ENCODE assay signal across 16 cellular contexts in the genomic region with DNA sequence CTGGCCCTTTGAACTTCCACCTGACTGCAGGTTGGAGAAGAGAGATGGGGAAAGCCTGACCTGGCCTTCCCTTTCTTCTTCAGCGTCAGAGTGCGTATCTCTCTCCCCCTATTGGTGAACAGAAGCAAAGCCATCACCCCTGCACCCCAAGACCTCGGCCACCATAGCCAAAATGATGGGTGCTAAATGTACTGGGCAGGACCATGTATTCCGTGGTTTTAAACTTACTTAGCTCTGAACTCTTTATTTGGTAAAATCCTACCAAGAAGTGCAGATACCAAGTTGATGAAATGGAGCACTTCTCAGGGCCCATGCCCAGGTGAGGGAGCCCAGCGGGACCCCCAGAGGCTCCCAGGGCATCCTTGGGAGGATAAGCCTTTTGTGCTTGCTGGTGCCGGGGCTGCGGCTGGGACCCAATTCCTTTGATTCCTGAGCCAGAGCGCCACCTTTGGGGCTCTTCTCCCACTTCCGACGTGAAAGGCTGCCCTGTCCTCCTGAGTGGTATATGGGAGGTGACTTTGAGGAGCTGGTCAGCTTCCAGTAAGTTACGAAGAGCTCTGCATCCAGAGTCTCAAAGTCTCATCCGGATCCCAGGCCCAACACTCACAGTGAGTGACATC. TPM values are rescaled to one million over a fixed set of nuclear protein-coding genes. Genes with fewer than 3 reads are reported as not detected.
DNase-seq lines count a peak whose midpoint lies in the region; ATAC-seq and TF ChIP-seq lines count a peak whose summit lies in the region.
"Had no signal": no experiment of that assay in that cellular context is flagged by ENCODE, and none has a peak within 500 bp of the region (broad histone marks: within the 10 kb centered on the region; RNA-seq: fewer than 3 reads in every experiment).

No MANE protein-coding gene starts in this region.

- no peaks in the 10 kb centered on the region for H3K9me3 ChIP-seq in esophagus muscularis mucosa
- H3K9me3 ChIP-seq: pancreas had no signal

- H3K27ac ChIP-seq in esophagus muscularis mucosa (replicated peaks in 1 of 4): peak overlapping the region in 3 of 4 donors; percentile 3 to 52 (median 25)
- H3K27ac ChIP-seq: hepatocyte, pancreas had no signal

- H3K4me1 ChIP-seq in esophagus muscularis mucosa: peaks cover 66 to 91% (median 85%) of the 10 kb centered on the region in 4 donors

- H3K27me3 Mint-ChIP-seq in T-cell: no peaks in the 10 kb centered on the region
- H3K27me3 Mint-ChIP-seq in type B pancreatic cell: no peaks in the 10 kb centered on the region
- H3K27me3 Mint-ChIP-seq in glutamatergic neuron (ENCODE audit: unreplicated experiment): peaks cover 4% of the 10 kb centered on the region

- H3K4me1 Mint-ChIP-seq in T-cell (peaks cover 84 to 92% (median 90%) of the 10 kb centered on the region in 3 donors), type B pancreatic cell (ENCODE audit: unreplicated experiment) (peaks cover 28% of the 10 kb centered on the region), glutamatergic neuron (ENCODE audit: low read depth, unreplicated experiment) (peaks cover 30% of the 10 kb centered on the region)

- TF ChIP-seq POLR2A in esophagus muscularis mucosa (IDR thresholded peaks at IDR 0.05; ENCODE audit: low read depth) (no peak), lower leg skin (IDR thresholded peaks at IDR 0.05) (no peak)

- no peaks in the 10 kb centered on the region for H3K27me3 ChIP-seq in esophagus muscularis mucosa
- H3K27me3 ChIP-seq: hepatocyte, pancreas had no signal

- TF ChIP-seq EP300 in esophagus muscularis mucosa (IDR thresholded peaks at IDR 0.05): no peak

- CTCF ChIA-PET in T-cell (lab: Charles Lee): interaction anchor here in 1 of 2 donors (0.5 to 0.9 kb wide), 3 partner anchors 25 to 407 kb away, joined by 3 read pairs; no protein-coding TSS in a partner anchor

- H3K36me3 Mint-ChIP-seq in activated naive CD4-positive, alpha-beta T cell treated with anti-CD3 and anti-CD28 coated beads, Interleukin-2, amount 50 U/mL, for 72 hours: peaks cover 45 to 71% of the 10 kb centered on the region in 2 donors
- H3K36me3 Mint-ChIP-seq in T-cell (peaks cover 79% of the 10 kb centered on the region), type B pancreatic cell (peaks cover 76% of the 10 kb centered on the region), glutamatergic neuron (ENCODE audit: unreplicated experiment) (no peaks in the 10 kb centered on the region)

- DNase-seq in activated naive CD4-positive, alpha-beta T cell treated with anti-CD3 and anti-CD28 coated beads, Interleukin-2, amount 50 U/mL, for 72 hours (ENCODE audit: low spot score in 2 of 2): no peak
- DNase-seq in activated naive CD4-positive, alpha-beta T cell treated with anti-CD3 and anti-CD28 coated beads, Interleukin-2, amount 50 U/mL, for 16 hours: no peak
- DNase-seq in T-cell (no peak), esophagus muscularis mucosa (ENCODE audit: extremely low spot score) (peak; percentile 75), type B pancreatic cell (ENCODE audit: extremely low spot score, unreplicated experiment) (no peak), glutamatergic neuron (no peak), lower leg skin (ENCODE audit: low spot score in 2 of 2) (no peak)
- DNase-seq: activated CD4-positive, CD25-positive, alpha-beta regulatory T cell; EL; NCI-H187 treated with DMSO at 0.1 percent for 48 hours; NCI-H748 treated with DMSO at 0.1 percent for 48 hours; pancreas had no signal

- 70% methylated on average over 11 of the region's 12 CpGs for WGBS in esophagus muscularis mucosa
- WGBS in lower leg skin, 2 donors: 74 to 86% methylated on average over 12 of the region's 12 CpGs

- peak in 1 of 2 donors; percentile 5 for ATAC-seq in activated naive CD4-positive, alpha-beta T cell treated with anti-CD3 and anti-CD28 coated beads, Interleukin-2, amount 50 U/mL, for 72 hours
- ATAC-seq in T-cell (replicated peaks in 1 of 4) (peak in 2 of 4 experiments; percentile 22 to 27), HG02852 (IDR thresholded peaks at IDR 0.05; ENCODE audit: unreplicated experiment) (no peak)
- ATAC-seq: pancreas had no signal

- H3K9me3 Mint-ChIP-seq in activated naive CD4-positive, alpha-beta T cell treated with anti-CD3 and anti-CD28 coated beads, Interleukin-2, amount 50 U/mL, for 72 hours: no peaks in the 10 kb centered on the region
- H3K9me3 Mint-ChIP-seq in T-cell (no peaks in the 10 kb centered on the region), type B pancreatic cell (no peaks in the 10 kb centered on the region), glutamatergic neuron (ENCODE audit: unreplicated experiment) (peaks cover 9% of the 10 kb centered on the region)
- H3K9me3 Mint-ChIP-seq: activated T-helper 2 cell treated with anti-CD3 and anti-CD28 coated beads, Interferon-gamma antibody, Interleukin-2, Interleukin-4, amounts not matched to agents 10 μg/mL and 5 μg/mL and 100 μg/mL, durations not matched to agents 14 hours and 24 hours and 36 hours had no signal

- H3K4me3 Mint-ChIP-seq in T-cell (no peak overlapping the region), type B pancreatic cell (no peak overlapping the region), glutamatergic neuron (ENCODE audit: unreplicated experiment) (no peak overlapping the region)

- no peak overlapping the region for H3K4me3 ChIP-seq in esophagus muscularis mucosa
- no peak overlapping the region for H3K4me3 ChIP-seq in lower leg skin (ENCODE audit: low read depth, poor library complexity, severe bottlenecking)
- H3K4me3 ChIP-seq: hepatocyte, lung, pancreas had no signal

- intact Hi-C loops in esophagus muscularis mucosa (cut with DNase I): no loop called here
- intact Hi-C loops in lower leg skin (cut with DNase I; ENCODE audit: low total_unique reads): no loop called here

- POLR2A ChIA-PET in T-cell (lab: Charles Lee): interaction anchor here in 1 of 2 donors (0.6 kb wide), 1 partner anchor 313 kb away, joined by 4 read pairs; no protein-coding TSS in a partner anchor

- TF ChIP-seq CTCF in esophagus muscularis mucosa (IDR thresholded peaks at IDR 0.05) (no peak), type B pancreatic cell (conservative IDR thresholded peaks at IDR 0.05) (peak; percentile 23), glutamatergic neuron (IDR thresholded peaks at IDR 0.05; ENCODE audit: partially characterized antibody, unreplicated experiment) (no peak), lower leg skin (IDR thresholded peaks at IDR 0.05) (no peak)

- peaks cover 6 to 94% (median 76%) of the 10 kb centered on the region in 4 donors for H3K36me3 ChIP-seq in esophagus muscularis mucosa

- peak overlapping the region; percentile 29 for H3K27ac Mint-ChIP-seq in activated naive CD4-positive, alpha-beta T cell treated with anti-CD3 and anti-CD28 coated beads, Interleukin-2, amount 50 U/mL, for 72 hours
- H3K27ac Mint-ChIP-seq in T-cell: peak overlapping the region; percentile 60 to 80
- H3K27ac Mint-ChIP-seq in type B pancreatic cell: no peak overlapping the region
- no peak overlapping the region for H3K27ac Mint-ChIP-seq in glutamatergic neuron (ENCODE audit: unreplicated experiment)

RNA-seq across cellular contexts. Expression of a gene that starts 9.4 kb away (rescaled TPM):
- 100 to 1,000 TPM; 266 to 571 TPM for total RNA-seq in activated naive CD4-positive, alpha-beta T cell treated with anti-CD3 and anti-CD28 coated beads, Interleukin-2, amount 50 U/mL, for 72 hours
- total RNA-seq in T-cell: 100 to 1,000 TPM; 148 to 218 (median 172) TPM
- 100 to 1,000 TPM; 101 to 122 (median 111) TPM for total RNA-seq in esophagus muscularis mucosa
- total RNA-seq in type B pancreatic cell (ENCODE audit: low replicate concordance): 261 and 278 TPM in 2 replicates
- 98.0 TPM for total RNA-seq in glutamatergic neuron (ENCODE audit: unreplicated experiment)
- 10 to 100 TPM; 14.5 to 29.5 (median 26.6) TPM for total RNA-seq in lower leg skin

RNA-seq across cellular contexts. Expression of a gene that starts 38.0 kb away (rescaled TPM):
- total RNA-seq in activated naive CD4-positive, alpha-beta T cell treated with anti-CD3 and anti-CD28 coated beads, Interleukin-2, amount 50 U/mL, for 72 hours: 10 to 100 TPM in 1 of 2 donors, 1 to 10 TPM in 1; 3.8 to 17.0 TPM
- total RNA-seq in T-cell (10 to 100 TPM in 1 of 5 donors, 1 to 10 TPM in 4; 6.7 to 11.4 (median 7.5) TPM), esophagus muscularis mucosa (1 to 10 TPM; 6.6 to 7.6 (median 7.4) TPM), type B pancreatic cell (ENCODE audit: low replicate concordance) (17.2 and 51.5 TPM in 2 replicates), glutamatergic neuron (ENCODE audit: unreplicated experiment) (20.7 TPM), lower leg skin (1 to 10 TPM; 2.3 to 5.1 (median 4.7) TPM)

Comparison
In these comparisons a context has a peak if more than half of its experiments do, and no peak if none do; other contexts are left out.
1. H3K27ac Mint-ChIP-seq: peak in activated naive CD4-positive, alpha-beta T cell treated with anti-CD3 and anti-CD28 coated beads, Interleukin-2, amount 50 U/mL, for 72 hours (2 of 2) and T-cell (2 of 2); none in type B pancreatic cell (single experiment) and glutamatergic neuron (single experiment).